Comparison of ENCODE assay signal across 19 cellular contexts in the genomic region with DNA sequence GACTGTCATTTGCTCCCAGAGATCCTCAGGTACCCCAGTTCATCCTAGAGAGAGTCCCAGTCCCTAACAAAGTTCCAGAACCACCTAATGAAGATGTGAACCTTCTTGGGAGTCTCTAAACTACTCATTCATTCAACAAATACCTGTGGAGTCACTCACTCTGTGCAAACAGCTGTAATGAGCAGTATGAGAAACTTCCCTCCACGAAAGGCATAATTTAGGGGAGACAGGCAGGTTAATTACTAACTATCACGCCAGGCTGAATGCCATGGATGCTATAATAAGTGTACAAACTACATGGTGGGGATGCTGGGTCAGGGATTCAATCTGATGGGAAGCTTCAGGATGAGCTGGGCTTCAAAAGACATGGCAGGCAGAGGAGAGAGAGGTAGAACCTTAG.
DNase-seq lines count a peak whose midpoint lies in the region; ATAC-seq and TF ChIP-seq lines count a peak whose summit lies in the region.
"Had no signal": no experiment of that assay in that cellular context is flagged by ENCODE, and none has a peak within 500 bp of the region (broad histone marks: within the 10 kb centered on the region; RNA-seq: fewer than 3 reads in every experiment).

No MANE protein-coding gene starts in this region.

- no peak overlapping the region for H3K23ac ChIP-seq in trophoblast cell (ENCODE audit: low read length)

- no peak overlapping the region for H2AK5ac ChIP-seq in trophoblast cell (ENCODE audit: low read length)

- CTCF ChIA-PET in MCF 10A (lab: Yijun Ruan, JAX) = interaction anchor here (0.6 kb wide), 1 partner anchor 210 kb away, joined by 3 read pairs; no protein-coding TSS in a partner anchor

- peaks cover 2% of the 10 kb centered on the region for H3K79me1 ChIP-seq in trophoblast cell (ENCODE audit: low read length)

- H3K4me2 ChIP-seq in trophoblast cell (ENCODE audit: low read length) = no peak overlapping the region
- H3K4me2 ChIP-seq: A549 had no signal

- H2BK120ac ChIP-seq in trophoblast cell (ENCODE audit: insufficient read depth, low read length, poor library complexity) = no peak overlapping the region

- H3K27me3 ChIP-seq in trophoblast cell (ENCODE audit: insufficient read depth, low read length) = no peaks in the 10 kb centered on the region

- intact Hi-C loops in MCF 10A (cut with micrococcal nuclease) = no loop called here
- intact Hi-C loops in mucosa of descending colon (cut with DNase I, micrococcal nuclease) = no loop called here

- no peak overlapping the region for H3K9ac ChIP-seq in trophoblast cell (ENCODE audit: low read length)

- no peak overlapping the region for H3K14ac ChIP-seq in trophoblast cell (ENCODE audit: low read length)

- no CpG with 5 or more reads among the region's 2 CpGs for WGBS in trophoblast cell (ENCODE audit: extremely low coverage, insufficient coverage, insufficient read length)

- BruUV-seq in MCF 10A (replicated peaks; lab: Mats Ljungman, UMichigan) = no TSS peak

- no peaks in the 10 kb centered on the region for H3K36me3 Mint-ChIP-seq in MCF 10A (ENCODE audit: insufficient read depth, unreplicated experiment)

- H3K4ac ChIP-seq in trophoblast cell (ENCODE audit: low read depth, low read length) = no peak overlapping the region

- TF ChIP-seq CTCF in MCF 10A (IDR thresholded peaks at IDR 0.05; ENCODE audit: unreplicated experiment) = no peak
- no peak for TF ChIP-seq CTCF in mucosa of descending colon (IDR thresholded peaks at IDR 0.05)

- H2BK12ac ChIP-seq in trophoblast cell (ENCODE audit: low read length) = peak overlapping the region; percentile 23

- H3K18ac ChIP-seq in trophoblast cell (ENCODE audit: low read length) = no peak overlapping the region

- no peaks in the 10 kb centered on the region for H3K79me2 ChIP-seq in trophoblast cell (ENCODE audit: control insufficient read depth, insufficient read depth, low read length, poor library complexity)

- H3K4me3 ChIP-seq in trophoblast cell (ENCODE audit: low read depth, low read length) = no peak overlapping the region
- no peak overlapping the region for H3K4me3 ChIP-seq in mucosa of descending colon
- H3K4me3 ChIP-seq: A549 had no signal

- peaks cover 10% of the 10 kb centered on the region for H3K4me1 Mint-ChIP-seq in MCF 10A (ENCODE audit: insufficient read depth, unreplicated experiment)

- H3K27ac Mint-ChIP-seq in MCF 10A (ENCODE audit: low read depth, unreplicated experiment) = no peak overlapping the region
- H3K27ac Mint-ChIP-seq: CD4-positive, alpha-beta T cell had no signal

- H2BK5ac ChIP-seq in trophoblast cell (ENCODE audit: low read depth, low read length, poor library complexity) = no peak overlapping the region

- H4K12ac ChIP-seq in trophoblast cell (ENCODE audit: low read depth, low read length) = no peak overlapping the region

- ATAC-seq in mucosa of descending colon = no peak
- ATAC-seq: A549, HCT116 had no signal

- no peak overlapping the region for H4K91ac ChIP-seq in trophoblast cell (ENCODE audit: low read depth, low read length)

- no peak overlapping the region for H2AFZ ChIP-seq in trophoblast cell (ENCODE audit: insufficient read depth, low read length, poor library complexity)

- H3K4me1 ChIP-seq in trophoblast cell (ENCODE audit: control insufficient read depth in 1 of 2, insufficient read depth in 2 of 2, low read length in 2 of 2) = peaks cover 14 to 17% of the 10 kb centered on the region in 2 experiments
- peaks cover 1% of the 10 kb centered on the region for H3K4me1 ChIP-seq in mucosa of descending colon (ENCODE audit: low read depth)
- H3K4me1 ChIP-seq: A549 had no signal

- H3K27me3 Mint-ChIP-seq in MCF 10A (ENCODE audit: insufficient read depth, unreplicated experiment) = peaks cover 65% of the 10 kb centered on the region

- no peaks in the 10 kb centered on the region for H3K9me3 ChIP-seq in trophoblast cell (ENCODE audit: insufficient read depth, low read depth, low read length)
- H3K9me3 ChIP-seq in mucosa of descending colon = no peaks in the 10 kb centered on the region
- H3K9me3 ChIP-seq: A549 had no signal

- no peak overlapping the region for H3K27ac ChIP-seq in trophoblast cell (ENCODE audit: low read depth, low read length)
- H3K27ac ChIP-seq: 22Rv1, A549, C4-2B had no signal

- DNase-seq in NCI-H1417 (lab: John Stamatoyannopoulos, UW) (peak in 2 of 3 experiments; percentile 57 to 85), NCI-H1417 treated with DMSO at 0.1 percent for 48 hours (lab: John Stamatoyannopoulos, UW) (no peak), NCI-H69 (lab: John Stamatoyannopoulos, UW) (peak; percentile 80), kidney glomerular epithelial cell (lab: John Stamatoyannopoulos, UW) (peak; percentile 38), trophoblast cell (peak in 1 of 2 donors; percentile 3), MCF 10A (ENCODE audit: unreplicated experiment) (no peak), mucosa of descending colon (no peak), NCI-H1436 (lab: John Stamatoyannopoulos, UW) (no peak)
- DNase-seq: AML-193; CD4-positive, alpha-beta T cell; DMS153; DMS79 treated with DMSO at 0.1 percent for 48 hours; GF-D8; GOT3; H7 had no signal

- POLR2A ChIA-PET in MCF 10A (lab: Yijun Ruan, JAX) = no interaction called here

- H3K36me3 ChIP-seq in trophoblast cell (ENCODE audit: control insufficient read depth in 1 of 2, insufficient read depth in 2 of 2, low read length in 2 of 2) (no peaks in the 10 kb centered on the region), mucosa of descending colon (ENCODE audit: low read depth) (no peaks in the 10 kb centered on the region)

- H4K8ac ChIP-seq in trophoblast cell (ENCODE audit: low read depth, low read length) = no peak overlapping the region

- no peak overlapping the region for H3K4me3 Mint-ChIP-seq in MCF 10A (ENCODE audit: unreplicated experiment)
- H3K4me3 Mint-ChIP-seq: CD4-positive, alpha-beta T cell had no signal

- no peaks in the 10 kb centered on the region for H3K9me3 Mint-ChIP-seq in MCF 10A (ENCODE audit: unreplicated experiment)
- H3K9me3 Mint-ChIP-seq: CD4-positive, alpha-beta T cell had no signal

Comparison
In these comparisons a context has a peak if more than half of its experiments do, and no peak if none do; other contexts are left out.
1. DNase-seq: peak in NCI-H1417 (2 of 3), NCI-H69 (single experiment) and kidney glomerular epithelial cell (single experiment); none in NCI-H1417 treated with DMSO at 0.1 percent for 48 hours (single experiment), MCF 10A (single experiment), mucosa of descending colon (0 of 3) and NCI-H1436 (single experiment).